Comparison of ENCODE assay signal across 16 cellular contexts in genomic region chr5:118891252-118891651, GRCh38.
DNase-seq lines count a peak whose midpoint lies in the region; ATAC-seq, FAIRE-seq and TF ChIP-seq lines count a peak whose summit lies in the region.
"Had no signal": no experiment of that assay in that cellular context is flagged by ENCODE, and none has a peak within 500 bp of the region (broad histone marks: within the 10 kb centered on the region; RNA-seq: fewer than 3 reads in every experiment).

No MANE protein-coding gene starts in this region.

- H3K4me3 ChIP-seq in GM12865 (ENCODE audit: low read depth, low read length): no peak overlapping the region
- H3K4me3 ChIP-seq in GM12878: no peak overlapping the region
- H3K4me3 ChIP-seq in kidney (ENCODE audit: low read length in 2 of 2): no peak overlapping the region
- H3K4me3 ChIP-seq: BLaER1 treated with 17β-estradiol and CSF1 and Interleukin-3, amounts not matched to agents 10 nM and 100 nM; breast epithelium; vagina had no signal

- H3K4me1 ChIP-seq in GM12878 (ENCODE audit: control insufficient read depth, insufficient read depth, low read length) (no peaks in the 10 kb centered on the region), kidney (ENCODE audit: control insufficient read depth in 1 of 2, insufficient read depth in 1 of 2, low read depth in 1 of 2, low read length in 2 of 2) (no peaks in the 10 kb centered on the region)
- H3K4me1 ChIP-seq: BLaER1 treated with 17β-estradiol and CSF1 and Interleukin-3, amounts not matched to agents 10 nM and 100 nM; breast epithelium; vagina had no signal

- FAIRE-seq in GM12878 (lab: Jason Lieb, UNC) (no peak), kidney (lab: Jason Lieb, UNC) (no peak)

- H3K9ac ChIP-seq in GM12878 (ENCODE audit: control insufficient read depth, insufficient read depth, low read length) (no peak overlapping the region), kidney (ENCODE audit: low read length in 2 of 2) (no peak overlapping the region)
- H3K9ac ChIP-seq: BLaER1 treated with 17β-estradiol and CSF1 and Interleukin-3, amounts not matched to agents 10 nM and 100 nM had no signal

- H3K27ac ChIP-seq in GM12878 (ENCODE audit: control insufficient read depth, insufficient read depth) (no peak overlapping the region), kidney (ENCODE audit: low read depth in 2 of 2, low read length in 2 of 2) (no peak overlapping the region)
- H3K27ac ChIP-seq: BLaER1 treated with 17β-estradiol and CSF1 and Interleukin-3, amounts not matched to agents 10 nM and 100 nM; breast epithelium; vagina had no signal

- WGBS in GM12878 (ENCODE audit: insufficient coverage, insufficient replicate concordance, low lambda C conversion rate, missing lambda C conversion rate): 47% methylated on average over 2 of the region's 2 CpGs

- no peak overlapping the region for H3K4me3 Mint-ChIP-seq in HFFc6
- H3K4me3 Mint-ChIP-seq: natural killer cell had no signal

- H3K36me3 Mint-ChIP-seq in HFFc6 (ENCODE audit: low read depth): no peaks in the 10 kb centered on the region
- H3K36me3 Mint-ChIP-seq: natural killer cell had no signal

- H3K79me2 ChIP-seq in GM12878 (ENCODE audit: control insufficient read depth, insufficient read depth, low read length): no peaks in the 10 kb centered on the region

- H3K27me3 Mint-ChIP-seq in HFFc6 (ENCODE audit: insufficient read depth): no peaks in the 10 kb centered on the region

- CTCF ChIA-PET in GM12878 (lab: Yijun Ruan, JAX): interaction anchor here (1.8 kb wide), 1 partner anchor 9 kb away, joined by 5 read pairs; no protein-coding TSS in a partner anchor

- DNase-seq in GM12865 (ENCODE audit: low read depth): peak; percentile 9
- peak; percentile 93 for DNase-seq in NCI-H1694 treated with DMSO at 0.1 percent for 48 hours (lab: John Stamatoyannopoulos, UW)
- peak; percentile 4 for DNase-seq in GM12878 (ENCODE audit: low read depth, low spot score)
- DNase-seq in kidney: no peak
- no peak for DNase-seq in HFFc6
- no peak for DNase-seq in NCI-H510A treated with DMSO at 0.1 percent for 48 hours (lab: John Stamatoyannopoulos, UW)
- DNase-seq in HCEC 1CT: no peak
- DNase-seq: activated gamma-delta T cell treated with Interleukin-2 at 50 U/mL for 16 hours; effector CD8-positive, alpha-beta T cell; natural killer cell; stimulated activated naive CD4-positive, alpha-beta T cell treated with Interleukin-2 at 50 U/mL for 16 hours had no signal

- H3K36me3 ChIP-seq in GM12878 (ENCODE audit: control insufficient read depth in 2 of 2, insufficient read depth in 2 of 2, low read length in 1 of 2) (no peaks in the 10 kb centered on the region), kidney (ENCODE audit: control insufficient read depth in 1 of 2, insufficient read depth in 2 of 2, low read length in 2 of 2) (no peaks in the 10 kb centered on the region)
- H3K36me3 ChIP-seq: BLaER1 treated with 17β-estradiol and CSF1 and Interleukin-3, amounts not matched to agents 10 nM and 100 nM; breast epithelium; vagina had no signal

- H3K27me3 ChIP-seq in GM12878 (replicated peaks in 1 of 2; ENCODE audit: control insufficient read depth in 2 of 2, insufficient read depth in 2 of 2, low read length in 1 of 2): no peaks in the 10 kb centered on the region
- H3K27me3 ChIP-seq: BLaER1 treated with 17β-estradiol and CSF1 and Interleukin-3, amounts not matched to agents 10 nM and 100 nM; breast epithelium; vagina had no signal

- SMC1A ChIA-PET in GM12878 (lab: Charles Lee; ENCODE audit: uncharacterized antibody, unreplicated experiment): interaction anchor here (1.3 kb wide), 1 partner anchor 14 kb away, joined by 5 read pairs; no protein-coding TSS in a partner anchor

- intact Hi-C loops in GM12878 (cut with micrococcal nuclease; ENCODE audit: unreplicated experiment): no loop called here
- intact Hi-C loops in kidney (cut with DNase I): no loop called here

- ATAC-seq in HG02642 (IDR thresholded peaks at IDR 0.05; ENCODE audit: poor library complexity, unreplicated experiment): peak; percentile 59
- ATAC-seq in GM12878: peak; percentile 72
- ATAC-seq: natural killer cell, sciatic nerve had no signal

- no peaks in the 10 kb centered on the region for H3K9me3 Mint-ChIP-seq in HFFc6
- H3K9me3 Mint-ChIP-seq: natural killer cell had no signal

- no peak overlapping the region for H3K4me2 ChIP-seq in GM12878 (ENCODE audit: control insufficient read depth, insufficient read depth)
- H3K4me2 ChIP-seq: BLaER1 treated with 17β-estradiol and CSF1 and Interleukin-3, amounts not matched to agents 10 nM and 100 nM had no signal

- H3K4me1 Mint-ChIP-seq in HFFc6 (ENCODE audit: low read depth): no peaks in the 10 kb centered on the region
- H3K4me1 Mint-ChIP-seq: natural killer cell had no signal

- no peak for TF ChIP-seq EP300 in GM12878 (IDR thresholded peaks at IDR 0.05; ENCODE audit: borderline replicate concordance in 1 of 2, control insufficient read depth in 1 of 2, low read depth in 2 of 2, low read length in 2 of 2)

- RAD21 ChIA-PET in GM12878 (lab: Charles Lee; ENCODE audit: unreplicated experiment): no interaction called here

- no peaks in the 10 kb centered on the region for H4K20me1 ChIP-seq in GM12878 (ENCODE audit: control insufficient read depth, insufficient read depth)
- H4K20me1 ChIP-seq: BLaER1 treated with 17β-estradiol and CSF1 and Interleukin-3, amounts not matched to agents 10 nM and 100 nM had no signal

- POLR2A ChIA-PET in GM12878 (lab: Charles Lee): interaction anchor here (1.2 kb wide), 1 partner anchor 11 kb away, joined by 3 read pairs; no protein-coding TSS in a partner anchor

- TF ChIP-seq CTCF in GM12865 (IDR thresholded peaks at IDR 0.05; ENCODE audit: insufficient read depth, low read depth, low read length, missing control alignments) (no peak), GM12878 (IDR thresholded peaks at IDR 0.05 in 2 of 3, conservative IDR thresholded peaks at IDR 0.05 in 1 of 3; ENCODE audit: control insufficient read depth in 2 of 3, extremely low read depth in 1 of 3, insufficient read depth in 1 of 3, low read depth in 3 of 3, low read length in 3 of 3) (no peak), kidney (IDR thresholded peaks at IDR 0.05; ENCODE audit: borderline replicate concordance, extremely low read depth, insufficient read depth) (no peak), HFFc6 (IDR thresholded peaks at IDR 0.05) (no peak)

- H3K27ac Mint-ChIP-seq in HFFc6: no peak overlapping the region
- H3K27ac Mint-ChIP-seq: natural killer cell had no signal

- no peak overlapping the region for H2AFZ ChIP-seq in GM12878 (ENCODE audit: control insufficient read depth, low read depth, low read length)

- no TSS peak for BruUV-seq in GM12878 (replicated peaks; lab: Mats Ljungman, UMichigan)

- in situ Hi-C loops in GM12878 (cut with MboI): no loop called here

- TF ChIP-seq POLR2A in GM12878 (IDR thresholded peaks at IDR 0.05; ENCODE audit: low read depth, low read length): no peak

- H3K9me3 ChIP-seq in GM12878 (replicated peaks; ENCODE audit: control insufficient read depth, insufficient read depth, low read length) (no peaks in the 10 kb centered on the region), kidney (ENCODE audit: control insufficient read depth in 1 of 2, low read length in 2 of 2) (no peaks in the 10 kb centered on the region)
- H3K9me3 ChIP-seq: BLaER1 treated with 17β-estradiol and CSF1 and Interleukin-3, amounts not matched to agents 10 nM and 100 nM; breast epithelium; vagina had no signal

- TF ChIP-seq RAD21 in GM12878 (IDR thresholded peaks at IDR 0.05; ENCODE audit: insufficient read depth, low read depth, low read length): no peak

TF ChIP-seq in GM12878, 131 proteins besides CTCF, POLR2A, EP300 and RAD21:
- TF ChIP-seq FOXM1 (IDR thresholded peaks at IDR 0.05; ENCODE audit: low read depth, low read length) (no peak), POU2F2 (IDR thresholded peaks at IDR 0.05; ENCODE audit: borderline replicate concordance, low read depth, low read length) (0 out of 3 replicates have a peak, but pooled peaks have one; percentile 20), MTA2 (IDR thresholded peaks at IDR 0.05; ENCODE audit: low read depth) (peak; percentile 70; the same call in 1 of the 2 replicates)

Comparison
In these comparisons a context has a peak if more than half of its experiments do, and no peak if none do; other contexts are left out.
1. DNase-seq: peak in GM12865 (single experiment), NCI-H1694 treated with DMSO at 0.1 percent for 48 hours (single experiment) and GM12878 (single experiment); none in kidney (single experiment), HFFc6 (single experiment), NCI-H510A treated with DMSO at 0.1 percent for 48 hours (single experiment) and HCEC 1CT (single experiment).